ENCODE assay signal across 8 cellular contexts in the genomic region with DNA sequence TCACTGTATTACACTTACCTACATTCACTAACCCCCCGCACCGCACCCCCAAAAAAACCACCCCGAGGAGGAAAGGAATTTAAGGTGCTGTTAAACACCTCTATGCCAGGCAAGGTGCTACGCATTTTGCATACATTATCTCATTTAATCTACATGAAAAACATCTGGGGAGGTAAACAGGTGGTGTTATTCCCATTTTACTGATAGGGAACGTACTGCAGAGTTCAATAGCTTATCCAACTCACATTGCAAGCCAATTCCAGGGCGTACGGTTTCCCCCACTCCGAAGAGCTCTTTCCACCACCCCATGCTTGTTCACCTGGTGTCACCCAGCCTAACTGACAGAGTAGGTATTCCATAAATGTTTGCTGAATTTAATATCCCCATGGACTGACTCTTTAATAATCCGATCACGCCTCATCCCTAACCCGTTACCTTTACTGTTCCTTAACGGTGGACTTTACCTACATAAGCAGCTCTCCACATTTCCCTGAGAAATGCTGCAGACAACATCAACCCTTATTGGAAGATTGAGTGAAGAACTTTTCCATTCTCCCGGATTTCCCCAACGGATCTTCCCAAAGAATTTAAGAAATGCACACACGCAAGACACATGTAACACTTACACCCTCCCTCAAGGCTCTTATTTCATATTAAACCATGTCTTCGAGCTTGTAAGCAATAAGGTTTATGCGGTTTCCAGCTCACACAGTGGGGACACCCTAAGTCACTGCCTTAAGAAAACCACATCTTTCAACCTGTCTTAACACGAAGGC. TPM values are rescaled to one million over a fixed set of nuclear protein-coding genes. Genes with fewer than 3 reads are reported as not detected.
A peak's percentile ranks its signal among the peaks of the same experiment; 100 is the strongest.
DNase-seq lines count a peak whose midpoint lies in the region; ATAC-seq and TF ChIP-seq lines count a peak whose summit lies in the region.

No MANE protein-coding gene starts in this region.

- DNase-seq in activated T-cell treated with anti-CD3 and anti-CD28 coated beads, Interleukin-2, amount 50 U/mL, for 4 hours = no peak
- no peak for DNase-seq in activated T-cell treated with anti-CD3 and anti-CD28 coated beads, Interleukin-2, amount 50 U/mL, for 1 hour
- DNase-seq in PC-3 (peak; percentile 50), colonic mucosa (no peak), aorta (no peak), occipital lobe (lab: John Stamatoyannopoulos, UW) (no peak)

- peaks cover 59% of the 10 kb centered on the region for H3K79me2 ChIP-seq in PC-3 (ENCODE audit: low read length)

- H3K4me3 ChIP-seq in PC-3 (ENCODE audit: low read length) (peak overlapping the region; percentile 93), colonic mucosa (peak overlapping the region; percentile 94), mononuclear cell (ENCODE audit: low read length) (peak overlapping the region; percentile 10), aorta (ENCODE audit: low read length in 2 of 2) (peak overlapping the region; percentile 91 to 98)

- CTCF ChIA-PET in PC-3 (lab: Charles Lee) = interaction anchor here (0.7 kb wide), 1 partner anchor 114 kb away, joined by 3 read pairs; no protein-coding TSS in a partner anchor

- ATAC-seq in activated T-cell treated with anti-CD3 and anti-CD28 coated beads, Interleukin-2, amount 50 U/mL, for 4 hours = peak; percentile 25 to 47
- ATAC-seq in PC-3 = peak; percentile 22
- peak; percentile 40 for ATAC-seq in aorta (ENCODE audit: low FRiP score)
- no peak for ATAC-seq in HG03432 (IDR thresholded peaks at IDR 0.05; ENCODE audit: unreplicated experiment)

- no peaks in the 10 kb centered on the region for H3F3A ChIP-seq in PC-3 (ENCODE audit: low read length, unreplicated experiment)

- intact Hi-C loops in PC-3 (cut with micrococcal nuclease) = loop anchor here (1.0 to 2.0 kb wide), 3 partner anchors 41 to 277 kb away; no protein-coding TSS in a partner anchor
- intact Hi-C loops in colonic mucosa (cut with DNase I) = no loop called here
- intact Hi-C loops in aorta (cut with DNase I) = loop anchor here in 1 of 2 donors (2.0 kb wide), 2 partner anchors 45 to 117 kb away; no protein-coding TSS in a partner anchor

- peaks cover 22% of the 10 kb centered on the region for H3K27me3 Mint-ChIP-seq in activated T-cell treated with anti-CD3 and anti-CD28 coated beads, Interleukin-2, amount 50 U/mL, for 4 hours (ENCODE audit: low read depth)

- POLR2A ChIA-PET in PC-3 (lab: Charles Lee; ENCODE audit: unreplicated experiment) = interaction anchor here (0.7 to 1.2 kb wide), 2 partner anchors 278 to 376 kb away, joined by 4 read pairs; no protein-coding TSS in a partner anchor

- H3K9me2 ChIP-seq in PC-3 (replicated peaks; ENCODE audit: low read length) = no peaks in the 10 kb centered on the region

- peaks cover 38% of the 10 kb centered on the region for H3K4me1 Mint-ChIP-seq in activated T-cell treated with anti-CD3 and anti-CD28 coated beads, Interleukin-2, amount 50 U/mL, for 4 hours (ENCODE audit: low read depth)

- H3K9me3 ChIP-seq in PC-3 (ENCODE audit: low read length) (no peaks in the 10 kb centered on the region; the same call in 1 of the 2 replicates), colonic mucosa (no peaks in the 10 kb centered on the region), mononuclear cell (ENCODE audit: low read depth, low read length) (peaks cover 6% of the 10 kb centered on the region), aorta (ENCODE audit: control insufficient read depth, low read length) (no peaks in the 10 kb centered on the region)

- TF ChIP-seq CTCF in PC-3 (conservative IDR thresholded peaks at IDR 0.05; ENCODE audit: low read depth, low read length) (no peak), colonic mucosa (IDR thresholded peaks at IDR 0.05) (no peak)

- WGBS in aorta, 2 donors = 1 to 2% methylated on average over 18 of the region's 18 CpGs

- peaks cover 19% of the 10 kb centered on the region for H3K9me3 Mint-ChIP-seq in activated T-cell treated with anti-CD3 and anti-CD28 coated beads, Interleukin-2, amount 50 U/mL, for 4 hours

- H3K27me3 ChIP-seq in PC-3 (ENCODE audit: low read length) (no peaks in the 10 kb centered on the region), colonic mucosa (no peaks in the 10 kb centered on the region), mononuclear cell (ENCODE audit: insufficient read depth, low read length) (peaks cover 54% of the 10 kb centered on the region), aorta (ENCODE audit: control insufficient read depth in 1 of 2, insufficient read depth in 2 of 2, low read length in 1 of 2) (no peaks in the 10 kb centered on the region)

- H3K9ac ChIP-seq in PC-3 (ENCODE audit: low read length) (no peak overlapping the region), colonic mucosa (ENCODE audit: low read depth in 2 of 2, low read length in 2 of 2) (peak overlapping the region in 1 of 2 donors; percentile 85)

- H3K27ac ChIP-seq in PC-3 (ENCODE audit: low read length) (no peak overlapping the region), colonic mucosa (no peak overlapping the region), aorta (ENCODE audit: low read depth in 1 of 2, low read length in 2 of 2) (peak overlapping the region in 1 of 2 donors; percentile 59)

- H2AFZ ChIP-seq in PC-3 (ENCODE audit: low read length) = peak overlapping the region; percentile 1; the same call in 1 of the 2 replicates

- H3K4me1 ChIP-seq in PC-3 (ENCODE audit: insufficient read depth, low read length) (peaks cover 18% of the 10 kb centered on the region), colonic mucosa (peaks cover 3% of the 10 kb centered on the region), mononuclear cell (ENCODE audit: insufficient read depth, low read length) (peaks cover 19% of the 10 kb centered on the region), aorta (ENCODE audit: control insufficient read depth in 1 of 2, insufficient read depth in 2 of 2, low read length in 2 of 2) (peaks cover 0 to 5% of the 10 kb centered on the region in 2 donors)

- TSS peak; percentile 62 for BruUV-seq in PC-3 (replicated peaks; lab: Mats Ljungman, UMichigan)

- H3K36me3 Mint-ChIP-seq in activated T-cell treated with anti-CD3 and anti-CD28 coated beads, Interleukin-2, amount 50 U/mL, for 4 hours (ENCODE audit: insufficient read depth) = peaks cover 5% of the 10 kb centered on the region

- peak overlapping the region; percentile 89 for H3K4me3 Mint-ChIP-seq in activated T-cell treated with anti-CD3 and anti-CD28 coated beads, Interleukin-2, amount 50 U/mL, for 4 hours

- H3K36me3 ChIP-seq in PC-3 (ENCODE audit: low read depth, low read length) = no peaks in the 10 kb centered on the region
- no peaks in the 10 kb centered on the region for H3K36me3 ChIP-seq in colonic mucosa
- no peaks in the 10 kb centered on the region for H3K36me3 ChIP-seq in aorta (ENCODE audit: control insufficient read depth in 1 of 2, insufficient read depth in 2 of 2, low read length in 1 of 2)

- peak overlapping the region; percentile 86 for H3K4me2 ChIP-seq in PC-3 (ENCODE audit: low read length)

- no peaks in the 10 kb centered on the region for H4K20me1 ChIP-seq in PC-3 (ENCODE audit: low read length)

RNA-seq across cellular contexts. Expression of gene RAPH1, which starts 1.2 kb away (rescaled TPM):
- 10 to 100 TPM; 12.0 to 12.9 (median 12.8) TPM for total RNA-seq in activated T-cell treated with anti-CD3 and anti-CD28 coated beads, Interleukin-2, amount 50 U/mL, for 4 hours
- total RNA-seq in PC-3 (2014; rRNA removed) (7.0 and 40.3 TPM in 2 replicates), colonic mucosa (10 to 100 TPM; 26.1 to 39.5 TPM), mononuclear cell (2.8 TPM), aorta (10 to 100 TPM; 62.0 to 74.2 TPM), occipital lobe (39.9 TPM)
- 1 to 10 TPM; 3.7 to 6.4 TPM for polyA plus RNA-seq in aorta

Comparison
In these comparisons a context has a peak if more than half of its experiments do, and no peak if none do; other contexts are left out.
1. H3K4me3 ChIP-seq: peak in every context shown above with its lines; median percentile 94 in aorta; 94 in colonic mucosa; 93 in PC-3; 10 in mononuclear cell.